ENCODE assay signal across 1 cellular context in the genomic region with DNA sequence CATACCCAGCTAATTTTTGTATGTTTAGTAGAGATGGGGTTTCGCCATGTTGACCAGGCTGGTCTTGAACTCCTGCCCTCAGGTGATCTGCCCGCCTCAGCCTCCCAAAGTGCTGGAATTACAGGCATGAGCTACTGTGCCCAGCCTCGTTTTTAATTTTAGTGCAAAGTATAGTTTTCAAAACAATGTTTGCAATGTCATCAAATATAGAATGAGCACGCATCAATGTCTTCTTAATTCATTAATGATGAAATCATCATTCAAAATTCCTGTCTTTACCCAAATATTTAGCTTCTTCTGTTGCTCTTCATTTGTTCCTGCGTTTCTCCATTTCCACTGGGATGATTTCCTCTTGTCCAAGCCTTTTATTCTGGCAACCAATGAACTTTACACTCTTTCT.
TF ChIP-seq lines count a peak whose summit lies in the region.

No MANE protein-coding gene starts in this region.

TF ChIP-seq in HepG2, 621 proteins besides CTCF, POLR2A, EP300 and RAD21:
- TF ChIP-seq MAFK (conservative IDR thresholded peaks at IDR 0.05 in 1 of 2, IDR thresholded peaks at IDR 0.05 in 1 of 2; ENCODE audit: low read length in 2 of 2) (peak; percentile 46 to 62; a peak in 3 of 4 replicates), MAFF (IDR thresholded peaks at IDR 0.05; ENCODE audit: low read depth, low read length) (peak; percentile 46)
